ENCODE assay signal across 1 cellular context in the genomic region with DNA sequence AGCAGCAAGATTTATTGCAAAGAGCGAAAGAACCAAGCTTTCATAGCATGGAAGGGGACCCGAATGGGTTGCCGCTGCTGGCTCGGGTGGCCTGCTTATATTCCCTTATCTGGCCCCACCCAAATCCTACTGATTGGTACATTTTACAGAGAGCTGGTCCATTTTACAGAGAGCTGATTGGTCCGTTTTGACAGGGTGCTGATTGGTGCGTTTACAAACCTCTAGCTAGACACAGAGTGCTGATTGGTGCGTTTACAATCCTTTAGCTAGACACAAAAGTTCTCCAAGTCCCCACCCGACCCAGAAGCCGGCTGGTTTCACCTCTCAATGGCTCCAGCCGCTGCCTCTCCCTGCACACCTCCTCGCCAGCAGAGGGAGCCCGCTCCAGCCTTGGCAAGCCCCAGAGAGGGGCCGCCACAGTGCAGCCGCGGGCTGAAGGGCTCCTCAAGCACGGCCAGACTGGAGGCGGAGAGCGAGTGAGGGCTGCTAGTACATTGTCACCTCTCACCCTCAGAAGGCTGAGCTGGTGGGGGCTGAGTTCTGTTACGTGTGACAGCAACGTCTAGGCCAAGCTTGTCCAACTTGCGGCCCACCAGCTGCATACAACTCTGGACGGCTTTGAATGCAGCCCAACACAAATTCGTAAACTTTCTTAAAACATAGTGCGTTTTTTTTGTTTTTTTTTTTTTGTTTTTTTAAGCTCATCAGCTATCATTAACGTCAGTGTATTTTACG.
A peak's percentile ranks its signal among the peaks of the same experiment; 100 is the strongest.
TF ChIP-seq lines count a peak whose summit lies in the region.

No MANE protein-coding gene starts in this region.

TF ChIP-seq in HepG2, 621 proteins besides CTCF, POLR2A, EP300 and RAD21 (continued from another document and continues in another):
- no peak for TF ChIP-seq ZBTB8A (CRISPR knock-in tag; IDR thresholded peaks at IDR 0.05; ENCODE audit: borderline replicate concordance, low read depth)
- no peak for TF ChIP-seq ZNF3 (CRISPR knock-in tag; IDR thresholded peaks at IDR 0.05)
- no peak for TF ChIP-seq NCOR1 (IDR thresholded peaks at IDR 0.05; ENCODE audit: borderline replicate concordance, low read length)
- TF ChIP-seq, protein P1, sequence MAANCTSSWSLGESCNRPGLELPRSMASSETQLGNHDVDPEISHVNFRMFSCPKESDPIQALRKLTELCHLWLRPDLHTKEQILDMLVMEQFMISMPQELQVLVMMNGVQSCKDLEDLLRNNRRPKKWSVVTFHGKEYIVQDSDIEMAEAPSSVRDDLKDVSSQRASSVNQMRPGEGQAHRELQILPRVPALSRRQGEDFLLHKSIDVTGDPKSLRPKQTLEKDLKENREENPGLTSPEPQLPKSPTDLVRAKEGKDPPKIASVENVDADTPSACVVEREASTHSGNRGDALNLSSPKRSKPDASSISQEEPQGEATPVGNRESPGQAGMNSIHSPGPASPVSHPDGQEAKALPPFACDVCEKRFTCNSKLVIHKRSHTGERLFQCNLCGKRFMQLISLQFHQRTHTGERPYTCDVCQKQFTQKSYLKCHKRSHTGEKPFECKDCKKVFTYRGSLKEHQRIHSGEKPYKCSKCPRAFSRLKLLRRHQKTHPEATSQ (CRISPR knock-in tag; IDR thresholded peaks at IDR 0.05; ENCODE audit: borderline replicate concordance) = peak; percentile 75; the same call in 1 of the 2 replicates
- TF ChIP-seq KDM5B (CRISPR knock-in tag; IDR thresholded peaks at IDR 0.05; ENCODE audit: borderline replicate concordance) = peak; percentile 79; the same call in 1 of the 2 replicates
- TF ChIP-seq TAF1 (CRISPR knock-in tag; IDR thresholded peaks at IDR 0.05) = peak; percentile 41; the same call in 1 of the 2 replicates
- TF ChIP-seq, protein P2, sequence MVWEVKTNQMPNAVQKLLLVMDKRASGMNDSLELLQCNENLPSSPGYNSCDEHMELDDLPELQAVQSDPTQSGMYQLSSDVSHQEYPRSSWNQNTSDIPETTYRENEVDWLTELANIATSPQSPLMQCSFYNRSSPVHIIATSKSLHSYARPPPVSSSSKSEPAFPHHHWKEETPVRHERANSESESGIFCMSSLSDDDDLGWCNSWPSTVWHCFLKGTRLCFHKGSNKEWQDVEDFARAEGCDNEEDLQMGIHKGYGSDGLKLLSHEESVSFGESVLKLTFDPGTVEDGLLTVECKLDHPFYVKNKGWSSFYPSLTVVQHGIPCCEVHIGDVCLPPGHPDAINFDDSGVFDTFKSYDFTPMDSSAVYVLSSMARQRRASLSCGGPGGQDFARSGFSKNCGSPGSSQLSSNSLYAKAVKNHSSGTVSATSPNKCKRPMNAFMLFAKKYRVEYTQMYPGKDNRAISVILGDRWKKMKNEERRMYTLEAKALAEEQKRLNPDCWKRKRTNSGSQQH (CRISPR knock-in tag; IDR thresholded peaks at IDR 0.05; ENCODE audit: low read depth) = peak; percentile 66; the same call in 1 of the 2 replicates
- TF ChIP-seq, protein P3, sequence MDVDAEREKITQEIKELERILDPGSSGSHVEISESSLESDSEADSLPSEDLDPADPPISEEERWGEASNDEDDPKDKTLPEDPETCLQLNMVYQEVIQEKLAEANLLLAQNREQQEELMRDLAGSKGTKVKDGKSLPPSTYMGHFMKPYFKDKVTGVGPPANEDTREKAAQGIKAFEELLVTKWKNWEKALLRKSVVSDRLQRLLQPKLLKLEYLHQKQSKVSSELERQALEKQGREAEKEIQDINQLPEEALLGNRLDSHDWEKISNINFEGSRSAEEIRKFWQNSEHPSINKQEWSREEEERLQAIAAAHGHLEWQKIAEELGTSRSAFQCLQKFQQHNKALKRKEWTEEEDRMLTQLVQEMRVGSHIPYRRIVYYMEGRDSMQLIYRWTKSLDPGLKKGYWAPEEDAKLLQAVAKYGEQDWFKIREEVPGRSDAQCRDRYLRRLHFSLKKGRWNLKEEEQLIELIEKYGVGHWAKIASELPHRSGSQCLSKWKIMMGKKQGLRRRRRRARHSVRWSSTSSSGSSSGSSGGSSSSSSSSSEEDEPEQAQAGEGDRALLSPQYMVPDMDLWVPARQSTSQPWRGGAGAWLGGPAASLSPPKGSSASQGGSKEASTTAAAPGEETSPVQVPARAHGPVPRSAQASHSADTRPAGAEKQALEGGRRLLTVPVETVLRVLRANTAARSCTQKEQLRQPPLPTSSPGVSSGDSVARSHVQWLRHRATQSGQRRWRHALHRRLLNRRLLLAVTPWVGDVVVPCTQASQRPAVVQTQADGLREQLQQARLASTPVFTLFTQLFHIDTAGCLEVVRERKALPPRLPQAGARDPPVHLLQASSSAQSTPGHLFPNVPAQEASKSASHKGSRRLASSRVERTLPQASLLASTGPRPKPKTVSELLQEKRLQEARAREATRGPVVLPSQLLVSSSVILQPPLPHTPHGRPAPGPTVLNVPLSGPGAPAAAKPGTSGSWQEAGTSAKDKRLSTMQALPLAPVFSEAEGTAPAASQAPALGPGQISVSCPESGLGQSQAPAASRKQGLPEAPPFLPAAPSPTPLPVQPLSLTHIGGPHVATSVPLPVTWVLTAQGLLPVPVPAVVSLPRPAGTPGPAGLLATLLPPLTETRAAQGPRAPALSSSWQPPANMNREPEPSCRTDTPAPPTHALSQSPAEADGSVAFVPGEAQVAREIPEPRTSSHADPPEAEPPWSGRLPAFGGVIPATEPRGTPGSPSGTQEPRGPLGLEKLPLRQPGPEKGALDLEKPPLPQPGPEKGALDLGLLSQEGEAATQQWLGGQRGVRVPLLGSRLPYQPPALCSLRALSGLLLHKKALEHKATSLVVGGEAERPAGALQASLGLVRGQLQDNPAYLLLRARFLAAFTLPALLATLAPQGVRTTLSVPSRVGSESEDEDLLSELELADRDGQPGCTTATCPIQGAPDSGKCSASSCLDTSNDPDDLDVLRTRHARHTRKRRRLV (CRISPR knock-in tag; IDR thresholded peaks at IDR 0.05) = peak; percentile 77; the same call in 1 of the 2 replicates
- TF ChIP-seq, protein P4, sequence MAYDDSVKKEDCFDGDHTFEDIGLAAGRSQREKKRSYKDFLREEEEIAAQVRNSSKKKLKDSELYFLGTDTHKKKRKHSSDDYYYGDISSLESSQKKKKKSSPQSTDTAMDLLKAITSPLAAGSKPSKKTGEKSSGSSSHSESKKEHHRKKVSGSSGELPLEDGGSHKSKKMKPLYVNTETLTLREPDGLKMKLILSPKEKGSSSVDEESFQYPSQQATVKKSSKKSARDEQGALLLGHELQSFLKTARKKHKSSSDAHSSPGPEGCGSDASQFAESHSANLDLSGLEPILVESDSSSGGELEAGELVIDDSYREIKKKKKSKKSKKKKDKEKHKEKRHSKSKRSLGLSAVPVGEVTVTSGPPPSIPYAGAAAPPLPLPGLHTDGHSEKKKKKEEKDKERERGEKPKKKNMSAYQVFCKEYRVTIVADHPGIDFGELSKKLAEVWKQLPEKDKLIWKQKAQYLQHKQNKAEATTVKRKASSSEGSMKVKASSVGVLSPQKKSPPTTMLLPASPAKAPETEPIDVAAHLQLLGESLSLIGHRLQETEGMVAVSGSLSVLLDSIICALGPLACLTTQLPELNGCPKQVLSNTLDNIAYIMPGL (CRISPR knock-in tag; IDR thresholded peaks at IDR 0.05; ENCODE audit: borderline replicate concordance in 1 of 2, low read depth in 1 of 2) = peak; percentile 92 to 95; a peak in 3 of 4 replicates
- TF ChIP-seq ELF1 (CRISPR knock-in tag; IDR thresholded peaks at IDR 0.05) = no peak
- TF ChIP-seq, protein P5, sequence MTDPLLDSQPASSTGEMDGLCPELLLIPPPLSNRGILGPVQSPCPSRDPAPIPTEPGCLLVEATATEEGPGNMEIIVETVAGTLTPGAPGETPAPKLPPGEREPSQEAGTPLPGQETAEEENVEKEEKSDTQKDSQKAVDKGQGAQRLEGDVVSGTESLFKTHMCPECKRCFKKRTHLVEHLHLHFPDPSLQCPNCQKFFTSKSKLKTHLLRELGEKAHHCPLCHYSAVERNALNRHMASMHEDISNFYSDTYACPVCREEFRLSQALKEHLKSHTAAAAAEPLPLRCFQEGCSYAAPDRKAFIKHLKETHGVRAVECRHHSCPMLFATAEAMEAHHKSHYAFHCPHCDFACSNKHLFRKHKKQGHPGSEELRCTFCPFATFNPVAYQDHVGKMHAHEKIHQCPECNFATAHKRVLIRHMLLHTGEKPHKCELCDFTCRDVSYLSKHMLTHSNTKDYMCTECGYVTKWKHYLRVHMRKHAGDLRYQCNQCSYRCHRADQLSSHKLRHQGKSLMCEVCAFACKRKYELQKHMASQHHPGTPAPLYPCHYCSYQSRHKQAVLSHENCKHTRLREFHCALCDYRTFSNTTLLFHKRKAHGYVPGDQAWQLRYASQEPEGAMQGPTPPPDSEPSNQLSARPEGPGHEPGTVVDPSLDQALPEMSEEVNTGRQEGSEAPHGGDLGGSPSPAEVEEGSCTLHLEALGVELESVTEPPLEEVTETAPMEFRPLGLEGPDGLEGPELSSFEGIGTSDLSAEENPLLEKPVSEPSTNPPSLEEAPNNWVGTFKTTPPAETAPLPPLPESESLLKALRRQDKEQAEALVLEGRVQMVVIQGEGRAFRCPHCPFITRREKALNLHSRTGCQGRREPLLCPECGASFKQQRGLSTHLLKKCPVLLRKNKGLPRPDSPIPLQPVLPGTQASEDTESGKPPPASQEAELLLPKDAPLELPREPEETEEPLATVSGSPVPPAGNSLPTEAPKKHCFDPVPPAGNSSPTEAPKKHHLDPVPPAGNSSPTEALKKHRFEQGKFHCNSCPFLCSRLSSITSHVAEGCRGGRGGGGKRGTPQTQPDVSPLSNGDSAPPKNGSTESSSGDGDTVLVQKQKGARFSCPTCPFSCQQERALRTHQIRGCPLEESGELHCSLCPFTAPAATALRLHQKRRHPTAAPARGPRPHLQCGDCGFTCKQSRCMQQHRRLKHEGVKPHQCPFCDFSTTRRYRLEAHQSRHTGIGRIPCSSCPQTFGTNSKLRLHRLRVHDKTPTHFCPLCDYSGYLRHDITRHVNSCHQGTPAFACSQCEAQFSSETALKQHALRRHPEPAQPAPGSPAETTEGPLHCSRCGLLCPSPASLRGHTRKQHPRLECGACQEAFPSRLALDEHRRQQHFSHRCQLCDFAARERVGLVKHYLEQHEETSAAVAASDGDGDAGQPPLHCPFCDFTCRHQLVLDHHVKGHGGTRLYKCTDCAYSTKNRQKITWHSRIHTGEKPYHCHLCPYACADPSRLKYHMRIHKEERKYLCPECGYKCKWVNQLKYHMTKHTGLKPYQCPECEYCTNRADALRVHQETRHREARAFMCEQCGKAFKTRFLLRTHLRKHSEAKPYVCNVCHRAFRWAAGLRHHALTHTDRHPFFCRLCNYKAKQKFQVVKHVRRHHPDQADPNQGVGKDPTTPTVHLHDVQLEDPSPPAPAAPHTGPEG (CRISPR knock-in tag; IDR thresholded peaks at IDR 0.05) = 0 out of 2 replicates have a peak, but pooled peaks have one; percentile 33
- TF ChIP-seq ASH2L (IDR thresholded peaks at IDR 0.05; ENCODE audit: insufficient read length, low read depth, low read length) = peak; percentile 53
- TF ChIP-seq BCL6 (CRISPR knock-in tag; IDR thresholded peaks at IDR 0.05) = no peak
- peak; percentile 49; the same call in 1 of the 2 replicates for TF ChIP-seq MTA1 (CRISPR knock-in tag; IDR thresholded peaks at IDR 0.05; ENCODE audit: borderline replicate concordance)
- 0 out of 2 replicates have a peak, but pooled peaks have one; percentile 23 for TF ChIP-seq RBFOX2 (IDR thresholded peaks at IDR 0.05; ENCODE audit: low read depth, low read length)
- no peak for TF ChIP-seq HNRNPUL1 (IDR thresholded peaks at IDR 0.05; ENCODE audit: low read depth, low read length)
- peak; percentile 66 for TF ChIP-seq YY1 (IDR thresholded peaks at IDR 0.05; ENCODE audit: insufficient read depth, insufficient replicate concordance, low read depth, low read length)
- 0 out of 2 replicates have a peak, but pooled peaks have one; percentile 21 for TF ChIP-seq ZNF264 (CRISPR knock-in tag; IDR thresholded peaks at IDR 0.05)
- no peak for TF ChIP-seq ZNF10 (CRISPR knock-in tag; IDR thresholded peaks at IDR 0.05; ENCODE audit: borderline replicate concordance, low read depth)
- TF ChIP-seq, protein P6, sequence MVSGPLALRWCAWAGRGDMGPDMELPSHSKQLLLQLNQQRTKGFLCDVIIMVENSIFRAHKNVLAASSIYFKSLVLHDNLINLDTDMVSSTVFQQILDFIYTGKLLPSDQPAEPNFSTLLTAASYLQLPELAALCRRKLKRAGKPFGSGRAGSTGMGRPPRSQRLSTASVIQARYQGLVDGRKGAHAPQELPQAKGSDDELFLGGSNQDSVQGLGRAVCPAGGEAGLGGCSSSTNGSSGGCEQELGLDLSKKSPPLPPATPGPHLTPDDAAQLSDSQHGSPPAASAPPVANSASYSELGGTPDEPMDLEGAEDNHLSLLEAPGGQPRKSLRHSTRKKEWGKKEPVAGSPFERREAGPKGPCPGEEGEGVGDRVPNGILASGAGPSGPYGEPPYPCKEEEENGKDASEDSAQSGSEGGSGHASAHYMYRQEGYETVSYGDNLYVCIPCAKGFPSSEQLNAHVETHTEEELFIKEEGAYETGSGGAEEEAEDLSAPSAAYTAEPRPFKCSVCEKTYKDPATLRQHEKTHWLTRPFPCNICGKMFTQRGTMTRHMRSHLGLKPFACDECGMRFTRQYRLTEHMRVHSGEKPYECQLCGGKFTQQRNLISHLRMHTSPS (CRISPR knock-in tag; IDR thresholded peaks at IDR 0.05; ENCODE audit: low read depth) = no peak
- TF ChIP-seq, protein P7, sequence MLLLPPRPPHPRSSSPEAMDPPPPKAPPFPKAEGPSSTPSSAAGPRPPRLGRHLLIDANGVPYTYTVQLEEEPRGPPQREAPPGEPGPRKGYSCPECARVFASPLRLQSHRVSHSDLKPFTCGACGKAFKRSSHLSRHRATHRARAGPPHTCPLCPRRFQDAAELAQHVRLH (CRISPR knock-in tag; IDR thresholded peaks at IDR 0.05; ENCODE audit: borderline replicate concordance, low read depth) = 0 out of 2 replicates have a peak, but pooled peaks have one; percentile 20
- TF ChIP-seq ISX (CRISPR knock-in tag; conservative IDR thresholded peaks at IDR 0.05) = no peak
- TF ChIP-seq, protein P8, sequence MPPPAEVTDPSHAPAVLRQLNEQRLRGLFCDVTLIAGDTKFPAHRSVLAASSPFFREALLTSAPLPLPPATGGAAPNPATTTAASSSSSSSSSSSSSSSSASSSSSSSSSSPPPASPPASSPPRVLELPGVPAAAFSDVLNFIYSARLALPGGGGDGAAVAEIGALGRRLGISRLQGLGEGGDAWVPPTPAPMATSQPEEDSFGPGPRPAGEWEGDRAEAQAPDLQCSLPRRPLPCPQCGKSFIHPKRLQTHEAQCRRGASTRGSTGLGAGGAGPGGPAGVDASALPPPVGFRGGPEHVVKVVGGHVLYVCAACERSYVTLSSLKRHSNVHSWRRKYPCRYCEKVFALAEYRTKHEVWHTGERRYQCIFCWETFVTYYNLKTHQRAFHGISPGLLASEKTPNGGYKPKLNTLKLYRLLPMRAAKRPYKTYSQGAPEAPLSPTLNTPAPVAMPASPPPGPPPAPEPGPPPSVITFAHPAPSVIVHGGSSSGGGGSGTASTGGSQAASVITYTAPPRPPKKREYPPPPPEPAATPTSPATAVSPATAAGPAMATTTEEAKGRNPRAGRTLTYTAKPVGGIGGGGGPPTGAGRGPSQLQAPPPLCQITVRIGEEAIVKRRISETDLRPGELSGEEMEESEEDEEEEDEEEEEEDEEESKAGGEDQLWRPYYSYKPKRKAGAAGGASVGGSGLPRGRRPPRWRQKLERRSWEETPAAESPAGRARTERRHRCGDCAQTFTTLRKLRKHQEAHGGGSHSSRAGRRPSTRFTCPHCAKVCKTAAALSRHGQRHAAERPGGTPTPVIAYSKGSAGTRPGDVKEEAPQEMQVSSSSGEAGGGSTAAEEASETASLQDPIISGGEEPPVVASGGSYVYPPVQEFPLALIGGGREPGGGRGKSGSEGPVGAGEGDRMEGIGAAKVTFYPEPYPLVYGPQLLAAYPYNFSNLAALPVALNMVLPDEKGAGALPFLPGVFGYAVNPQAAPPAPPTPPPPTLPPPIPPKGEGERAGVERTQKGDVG (CRISPR knock-in tag; IDR thresholded peaks at IDR 0.05; ENCODE audit: borderline replicate concordance) = no peak
- no peak; the same call in 1 of the 2 replicates for TF ChIP-seq MXD4 (CRISPR knock-in tag; IDR thresholded peaks at IDR 0.05)
- TF ChIP-seq RXRA (CRISPR knock-in tag; IDR thresholded peaks at IDR 0.05) = 0 out of 2 replicates have a peak, but pooled peaks have one; percentile 28
- TF ChIP-seq ZFP62 (CRISPR knock-in tag; IDR thresholded peaks at IDR 0.05) = no peak
